In the genomic region with DNA sequence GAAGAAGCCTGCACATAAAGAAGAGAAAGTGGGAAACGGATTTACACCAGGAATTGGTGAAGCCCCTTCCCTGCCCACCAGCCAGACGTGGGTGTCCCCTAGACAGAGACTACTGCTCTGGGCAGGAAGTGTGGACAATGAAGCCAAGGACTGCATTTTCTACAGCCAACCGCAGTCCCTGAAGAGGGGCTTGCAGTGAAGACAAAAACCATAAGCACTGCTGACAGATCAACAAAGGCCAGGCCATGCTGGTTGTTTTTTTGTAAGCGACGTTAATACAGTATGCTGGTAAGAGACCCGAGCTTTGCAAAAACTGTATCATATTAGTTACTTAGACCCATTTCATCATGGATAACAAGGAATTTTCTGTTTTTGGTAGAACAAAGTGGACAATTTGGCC, we compare ENCODE assay signal across 17 cellular contexts.
"Had no signal": no experiment of that assay in that cellular context is flagged by ENCODE, and none has a peak within 500 bp of the region (broad histone marks: within the 10 kb centered on the region; RNA-seq: fewer than 3 reads in every experiment).

No MANE protein-coding gene starts in this region.

- H3K27me3 ChIP-seq: right lobe of liver, suprapubic skin, upper lobe of right lung had no signal

- H3K27ac ChIP-seq: coronary artery, right lobe of liver, suprapubic skin, upper lobe of right lung, WERI-Rb-1 had no signal

- H3K9me3 ChIP-seq: right lobe of liver, SK-N-SH, suprapubic skin, upper lobe of right lung had no signal

- H3K4me3 ChIP-seq: coronary artery, right lobe of liver, suprapubic skin, upper lobe of right lung had no signal

- H3K4me3 Mint-ChIP-seq: activated CD8-positive, alpha-beta T cell treated with anti-CD3 and anti-CD28 coated beads, Interleukin-2, amount 10 ng/mL, durations not matched to agents 7 days and 5 days; immature natural killer cell had no signal

- H3K4me2 ChIP-seq: SK-N-SH had no signal

- H3K9ac ChIP-seq: SK-N-SH had no signal

- DNase-seq: activated CD4-positive, alpha-beta T cell treated with anti-CD3 and anti-CD28 coated beads for 48 hours; activated CD8-positive, alpha-beta memory T cell treated with anti-CD3 and anti-CD28 coated beads, Interleukin-2, amount 50 U/mL, for 48 hours; activated CD8-positive, alpha-beta T cell treated with anti-CD3 and anti-CD28 coated beads, Interleukin-2, amount 10 ng/mL, durations not matched to agents 7 days and 5 days; caudate nucleus; effector memory CD4-positive, alpha-beta T cell; immature natural killer cell; left cardiac atrium; posterior cingulate gyrus; right lobe of liver; SK-N-SH; stimulated activated CD4-positive, alpha-beta T cell treated with anti-CD3 and anti-CD28 coated beads, Interleukin-12 subunit alpha, Interleukin-12 subunit beta, amount 100 ng/mL, for 4 hours; stimulated activated naive CD8-positive, alpha-beta T cell treated with anti-CD3 and anti-CD28 coated beads, Interleukin-15, Interleukin-2, amounts not matched to agents 100 U/mL and 50 U/mL, for 24 hours; T-helper 1 cell; upper lobe of right lung; WERI-Rb-1 had no signal

- H3K36me3 ChIP-seq: right lobe of liver, suprapubic skin, upper lobe of right lung, WERI-Rb-1 had no signal

- H3K4me1 Mint-ChIP-seq: immature natural killer cell had no signal

- ATAC-seq: activated CD8-positive, alpha-beta T cell treated with anti-CD3 and anti-CD28 coated beads, Interleukin-2, amount 10 ng/mL, durations not matched to agents 7 days and 5 days; right lobe of liver; stimulated activated naive CD8-positive, alpha-beta T cell treated with anti-CD3 and anti-CD28 coated beads, Interleukin-15, Interleukin-2, amounts not matched to agents 100 U/mL and 50 U/mL, for 24 hours; upper lobe of right lung had no signal

- H3K36me3 Mint-ChIP-seq: immature natural killer cell had no signal

- H3K27ac Mint-ChIP-seq: activated CD8-positive, alpha-beta T cell treated with anti-CD3 and anti-CD28 coated beads, Interleukin-2, amount 10 ng/mL, durations not matched to agents 7 days and 5 days; immature natural killer cell had no signal
